1 cellular context compared by ENCODE assay signal in genomic region chr1:109611308-109611950, GRCh38.
TF ChIP-seq lines count a peak whose summit lies in the region.

No MANE protein-coding gene starts in this region.

TF ChIP-seq in IMR-90, 13 proteins besides CTCF, POLR2A, EP300 and RAD21:
- TF ChIP-seq MXI1 (IDR thresholded peaks at IDR 0.05; ENCODE audit: borderline replicate concordance, low read depth, low read length): no peak
- no peak for TF ChIP-seq CEBPB (IDR thresholded peaks at IDR 0.05; ENCODE audit: low read depth, low read length)
- TF ChIP-seq FOS (IDR thresholded peaks at IDR 0.05; ENCODE audit: low read depth, low read length): no peak
- TF ChIP-seq, protein P1, sequence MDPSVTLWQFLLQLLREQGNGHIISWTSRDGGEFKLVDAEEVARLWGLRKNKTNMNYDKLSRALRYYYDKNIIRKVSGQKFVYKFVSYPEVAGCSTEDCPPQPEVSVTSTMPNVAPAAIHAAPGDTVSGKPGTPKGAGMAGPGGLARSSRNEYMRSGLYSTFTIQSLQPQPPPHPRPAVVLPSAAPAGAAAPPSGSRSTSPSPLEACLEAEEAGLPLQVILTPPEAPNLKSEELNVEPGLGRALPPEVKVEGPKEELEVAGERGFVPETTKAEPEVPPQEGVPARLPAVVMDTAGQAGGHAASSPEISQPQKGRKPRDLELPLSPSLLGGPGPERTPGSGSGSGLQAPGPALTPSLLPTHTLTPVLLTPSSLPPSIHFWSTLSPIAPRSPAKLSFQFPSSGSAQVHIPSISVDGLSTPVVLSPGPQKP (IDR thresholded peaks at IDR 0.05; ENCODE audit: borderline replicate concordance, low read depth, low read length): no peak
- TF ChIP-seq SMC3 (IDR thresholded peaks at IDR 0.05; ENCODE audit: low read depth, low read length): no peak
- no peak for TF ChIP-seq RFX5 (IDR thresholded peaks at IDR 0.05; ENCODE audit: low read depth, low read length)
- no peak for TF ChIP-seq NFE2L2 (IDR thresholded peaks at IDR 0.05; ENCODE audit: low read depth, low read length)
- TF ChIP-seq MAFK (IDR thresholded peaks at IDR 0.05; ENCODE audit: low read depth, low read length): no peak
- TF ChIP-seq MAZ (IDR thresholded peaks at IDR 0.05; ENCODE audit: borderline replicate concordance, low read depth, low read length): no peak
- TF ChIP-seq RCOR1 (IDR thresholded peaks at IDR 0.05; ENCODE audit: insufficient replicate concordance, low read length): no peak
- TF ChIP-seq, protein P2, sequence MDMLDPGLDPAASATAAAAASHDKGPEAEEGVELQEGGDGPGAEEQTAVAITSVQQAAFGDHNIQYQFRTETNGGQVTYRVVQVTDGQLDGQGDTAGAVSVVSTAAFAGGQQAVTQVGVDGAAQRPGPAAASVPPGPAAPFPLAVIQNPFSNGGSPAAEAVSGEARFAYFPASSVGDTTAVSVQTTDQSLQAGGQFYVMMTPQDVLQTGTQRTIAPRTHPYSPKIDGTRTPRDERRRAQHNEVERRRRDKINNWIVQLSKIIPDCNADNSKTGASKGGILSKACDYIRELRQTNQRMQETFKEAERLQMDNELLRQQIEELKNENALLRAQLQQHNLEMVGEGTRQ (IDR thresholded peaks at IDR 0.05; ENCODE audit: low read depth, low read length): no peak
- TF ChIP-seq BHLHE40 (IDR thresholded peaks at IDR 0.05; ENCODE audit: low read depth, low read length): no peak
- TF ChIP-seq CHD1 (IDR thresholded peaks at IDR 0.05; ENCODE audit: low read depth, low read length): no peak
